31 cellular contexts compared by ENCODE assay signal in genomic region chr9:107036367-107036766, GRCh38.
"Had no signal": no experiment of that assay in that cellular context is flagged by ENCODE, and none has a peak within 500 bp of the region (broad histone marks: within the 10 kb centered on the region; RNA-seq: fewer than 3 reads in every experiment).

No MANE protein-coding gene starts in this region.

- ATAC-seq: activated CD4-positive, CD25-positive, alpha-beta regulatory T cell treated with anti-CD3 and anti-CD28 coated beads, Interleukin-2, amount 50 U/mL, for 24 hours; left lung; lower lobe of right lung; natural killer cell; right cardiac atrium; upper lobe of right lung had no signal

- H3K9me3 ChIP-seq: ascending aorta, colonic mucosa, esophagus squamous epithelium, left lung, lower lobe of right lung, suprapubic skin, tibial artery, upper lobe of right lung had no signal

- H3K4me3 ChIP-seq: ascending aorta, cardiac muscle cell, colonic mucosa, esophagus squamous epithelium, left lung, lower lobe of right lung, neural progenitor cell, suprapubic skin, tibial artery, upper lobe of right lung had no signal

- H3K36me3 ChIP-seq: ascending aorta, cardiac muscle cell, colonic mucosa, esophagus squamous epithelium, left lung, lower lobe of right lung, neural progenitor cell, suprapubic skin, tibial artery, upper lobe of right lung had no signal

- H3K27ac ChIP-seq: ascending aorta, cardiac muscle cell, colonic mucosa, epithelial cell of prostate, esophagus squamous epithelium, left lung, lower lobe of right lung, neural progenitor cell, parathyroid adenoma, suprapubic skin, tibial artery, upper lobe of right lung, VCaP had no signal

- H3K27me3 ChIP-seq: ascending aorta, cardiac muscle cell, colonic mucosa, esophagus squamous epithelium, left lung, neural progenitor cell, suprapubic skin, tibial artery, upper lobe of right lung had no signal

- DNase-seq: activated CD4-positive, alpha-beta T cell treated with anti-CD3 and anti-CD28 coated beads for 48 hours; activated CD4-positive, alpha-beta T cell treated with anti-CD3 and anti-CD28 coated beads, Interleukin-2, amount 50 U/mL, for 48 hours; activated CD8-positive, alpha-beta memory T cell treated with anti-CD3 and anti-CD28 coated beads for 24 hours; activated effector memory CD4-positive, alpha-beta T cell treated with anti-CD3 and anti-CD28 coated beads, Interleukin-2, amount 50 U/mL, for 16 hours; activated naive CD4-positive, alpha-beta T cell treated with anti-CD3 and anti-CD28 coated beads, Interleukin-2, amount 10 ng/mL, durations not matched to agents 7 days and 5 days; activated naive CD8-positive, alpha-beta T cell treated with anti-CD3 and anti-CD28 coated beads, Interleukin-2, amount 10 ng/mL, durations not matched to agents 7 days and 5 days; cerebellar nuclear complex; colonic mucosa; effector CD8-positive, alpha-beta T cell; esophagus squamous epithelium; foreskin melanocyte; kidney glomerular epithelial cell; left lung; lower lobe of right lung; mesenchymal stem cell; natural killer cell; occipital lobe; right cardiac atrium; stimulated activated CD4-positive, alpha-beta T cell treated with anti-CD3 and anti-CD28 coated beads, Interleukin-15, amount 100 ng/mL, for 24 hours; stimulated activated CD4-positive, alpha-beta T cell treated with anti-CD3 and anti-CD28 coated beads, Interleukin-2, amount 100 ng/mL, for 24 hours; stimulated activated naive CD4-positive, alpha-beta T cell; tibial artery; upper lobe of right lung had no signal
